Comparison of ENCODE assay signal across 1 cellular context in the genomic region with DNA sequence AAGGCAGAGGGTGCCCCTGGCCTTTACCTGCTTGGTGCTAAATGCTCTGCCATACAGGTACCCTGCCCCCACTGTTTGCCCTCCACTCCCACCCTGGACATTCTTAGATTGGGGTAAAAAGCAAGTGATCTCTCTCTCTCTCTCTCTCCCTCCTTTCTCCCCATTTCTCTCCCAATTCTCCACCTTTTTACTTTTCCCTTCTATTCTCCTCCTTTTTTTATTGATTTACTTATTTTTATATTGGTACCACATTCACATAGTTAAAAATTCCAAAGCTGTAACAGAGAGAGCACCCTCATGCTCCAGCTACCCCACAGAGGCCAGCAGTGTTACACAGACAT.
TF ChIP-seq lines count a peak whose summit lies in the region.

No MANE protein-coding gene starts in this region.

TF ChIP-seq in GM23338, 12 proteins besides CTCF, POLR2A, EP300 and RAD21 (continued from another document):
- TF ChIP-seq, protein P1, sequence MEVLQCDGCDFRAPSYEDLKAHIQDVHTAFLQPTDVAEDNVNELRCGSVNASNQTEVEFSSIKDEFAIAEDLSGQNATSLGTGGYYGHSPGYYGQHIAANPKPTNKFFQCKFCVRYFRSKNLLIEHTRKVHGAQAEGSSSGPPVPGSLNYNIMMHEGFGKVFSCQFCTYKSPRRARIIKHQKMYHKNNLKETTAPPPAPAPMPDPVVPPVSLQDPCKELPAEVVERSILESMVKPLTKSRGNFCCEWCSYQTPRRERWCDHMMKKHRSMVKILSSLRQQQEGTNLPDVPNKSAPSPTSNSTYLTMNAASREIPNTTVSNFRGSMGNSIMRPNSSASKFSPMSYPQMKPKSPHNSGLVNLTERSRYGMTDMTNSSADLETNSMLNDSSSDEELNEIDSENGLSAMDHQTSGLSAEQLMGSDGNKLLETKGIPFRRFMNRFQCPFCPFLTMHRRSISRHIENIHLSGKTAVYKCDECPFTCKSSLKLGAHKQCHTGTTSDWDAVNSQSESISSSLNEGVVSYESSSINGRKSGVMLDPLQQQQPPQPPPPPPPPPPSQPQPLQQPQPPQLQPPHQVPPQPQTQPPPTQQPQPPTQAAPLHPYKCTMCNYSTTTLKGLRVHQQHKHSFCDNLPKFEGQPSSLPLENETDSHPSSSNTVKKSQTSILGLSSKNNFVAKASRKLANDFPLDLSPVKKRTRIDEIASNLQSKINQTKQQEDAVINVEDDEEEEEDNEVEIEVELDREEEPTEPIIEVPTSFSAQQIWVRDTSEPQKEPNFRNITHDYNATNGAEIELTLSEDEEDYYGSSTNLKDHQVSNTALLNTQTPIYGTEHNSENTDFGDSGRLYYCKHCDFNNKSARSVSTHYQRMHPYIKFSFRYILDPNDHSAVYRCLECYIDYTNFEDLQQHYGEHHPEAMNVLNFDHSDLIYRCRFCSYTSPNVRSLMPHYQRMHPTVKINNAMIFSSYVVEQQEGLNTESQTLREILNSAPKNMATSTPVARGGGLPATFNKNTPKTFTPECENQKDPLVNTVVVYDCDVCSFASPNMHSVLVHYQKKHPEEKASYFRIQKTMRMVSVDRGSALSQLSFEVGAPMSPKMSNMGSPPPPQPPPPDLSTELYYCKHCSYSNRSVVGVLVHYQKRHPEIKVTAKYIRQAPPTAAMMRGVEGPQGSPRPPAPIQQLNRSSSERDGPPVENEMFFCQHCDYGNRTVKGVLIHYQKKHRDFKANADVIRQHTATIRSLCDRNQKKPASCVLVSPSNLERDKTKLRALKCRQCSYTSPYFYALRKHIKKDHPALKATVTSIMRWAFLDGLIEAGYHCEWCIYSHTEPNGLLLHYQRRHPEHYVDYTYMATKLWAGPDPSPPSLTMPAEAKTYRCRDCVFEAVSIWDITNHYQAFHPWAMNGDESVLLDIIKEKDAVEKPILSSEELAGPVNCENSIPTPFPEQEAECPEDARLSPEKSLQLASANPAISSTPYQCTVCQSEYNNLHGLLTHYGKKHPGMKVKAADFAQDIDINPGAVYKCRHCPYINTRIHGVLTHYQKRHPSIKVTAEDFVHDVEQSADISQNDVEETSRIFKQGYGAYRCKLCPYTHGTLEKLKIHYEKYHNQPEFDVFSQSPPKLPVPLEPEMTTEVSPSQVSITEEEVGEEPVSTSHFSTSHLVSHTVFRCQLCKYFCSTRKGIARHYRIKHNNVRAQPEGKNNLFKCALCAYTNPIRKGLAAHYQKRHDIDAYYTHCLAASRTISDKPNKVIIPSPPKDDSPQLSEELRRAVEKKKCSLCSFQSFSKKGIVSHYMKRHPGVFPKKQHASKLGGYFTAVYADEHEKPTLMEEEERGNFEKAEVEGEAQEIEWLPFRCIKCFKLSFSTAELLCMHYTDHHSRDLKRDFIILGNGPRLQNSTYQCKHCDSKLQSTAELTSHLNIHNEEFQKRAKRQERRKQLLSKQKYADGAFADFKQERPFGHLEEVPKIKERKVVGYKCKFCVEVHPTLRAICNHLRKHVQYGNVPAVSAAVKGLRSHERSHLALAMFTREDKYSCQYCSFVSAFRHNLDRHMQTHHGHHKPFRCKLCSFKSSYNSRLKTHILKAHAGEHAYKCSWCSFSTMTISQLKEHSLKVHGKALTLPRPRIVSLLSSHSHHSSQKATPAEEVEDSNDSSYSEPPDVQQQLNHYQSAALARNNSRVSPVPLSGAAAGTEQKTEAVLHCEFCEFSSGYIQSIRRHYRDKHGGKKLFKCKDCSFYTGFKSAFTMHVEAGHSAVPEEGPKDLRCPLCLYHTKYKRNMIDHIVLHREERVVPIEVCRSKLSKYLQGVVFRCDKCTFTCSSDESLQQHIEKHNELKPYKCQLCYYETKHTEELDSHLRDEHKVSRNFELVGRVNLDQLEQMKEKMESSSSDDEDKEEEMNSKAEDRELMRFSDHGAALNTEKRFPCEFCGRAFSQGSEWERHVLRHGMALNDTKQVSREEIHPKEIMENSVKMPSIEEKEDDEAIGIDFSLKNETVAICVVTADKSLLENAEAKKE (CRISPR knock-in tag; IDR thresholded peaks at IDR 0.05): no peak
- TF ChIP-seq ZNF331 (CRISPR knock-in tag; IDR thresholded peaks at IDR 0.05; ENCODE audit: low read depth): no peak
- TF ChIP-seq, protein P2, sequence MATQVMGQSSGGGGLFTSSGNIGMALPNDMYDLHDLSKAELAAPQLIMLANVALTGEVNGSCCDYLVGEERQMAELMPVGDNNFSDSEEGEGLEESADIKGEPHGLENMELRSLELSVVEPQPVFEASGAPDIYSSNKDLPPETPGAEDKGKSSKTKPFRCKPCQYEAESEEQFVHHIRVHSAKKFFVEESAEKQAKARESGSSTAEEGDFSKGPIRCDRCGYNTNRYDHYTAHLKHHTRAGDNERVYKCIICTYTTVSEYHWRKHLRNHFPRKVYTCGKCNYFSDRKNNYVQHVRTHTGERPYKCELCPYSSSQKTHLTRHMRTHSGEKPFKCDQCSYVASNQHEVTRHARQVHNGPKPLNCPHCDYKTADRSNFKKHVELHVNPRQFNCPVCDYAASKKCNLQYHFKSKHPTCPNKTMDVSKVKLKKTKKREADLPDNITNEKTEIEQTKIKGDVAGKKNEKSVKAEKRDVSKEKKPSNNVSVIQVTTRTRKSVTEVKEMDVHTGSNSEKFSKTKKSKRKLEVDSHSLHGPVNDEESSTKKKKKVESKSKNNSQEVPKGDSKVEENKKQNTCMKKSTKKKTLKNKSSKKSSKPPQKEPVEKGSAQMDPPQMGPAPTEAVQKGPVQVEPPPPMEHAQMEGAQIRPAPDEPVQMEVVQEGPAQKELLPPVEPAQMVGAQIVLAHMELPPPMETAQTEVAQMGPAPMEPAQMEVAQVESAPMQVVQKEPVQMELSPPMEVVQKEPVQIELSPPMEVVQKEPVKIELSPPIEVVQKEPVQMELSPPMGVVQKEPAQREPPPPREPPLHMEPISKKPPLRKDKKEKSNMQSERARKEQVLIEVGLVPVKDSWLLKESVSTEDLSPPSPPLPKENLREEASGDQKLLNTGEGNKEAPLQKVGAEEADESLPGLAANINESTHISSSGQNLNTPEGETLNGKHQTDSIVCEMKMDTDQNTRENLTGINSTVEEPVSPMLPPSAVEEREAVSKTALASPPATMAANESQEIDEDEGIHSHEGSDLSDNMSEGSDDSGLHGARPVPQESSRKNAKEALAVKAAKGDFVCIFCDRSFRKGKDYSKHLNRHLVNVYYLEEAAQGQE (IDR thresholded peaks at IDR 0.05; ENCODE audit: unreplicated experiment): no peak
- no peak for TF ChIP-seq EZH2 (IDR thresholded peaks at IDR 0.05; ENCODE audit: low read depth, unreplicated experiment)
- TF ChIP-seq, protein P3, sequence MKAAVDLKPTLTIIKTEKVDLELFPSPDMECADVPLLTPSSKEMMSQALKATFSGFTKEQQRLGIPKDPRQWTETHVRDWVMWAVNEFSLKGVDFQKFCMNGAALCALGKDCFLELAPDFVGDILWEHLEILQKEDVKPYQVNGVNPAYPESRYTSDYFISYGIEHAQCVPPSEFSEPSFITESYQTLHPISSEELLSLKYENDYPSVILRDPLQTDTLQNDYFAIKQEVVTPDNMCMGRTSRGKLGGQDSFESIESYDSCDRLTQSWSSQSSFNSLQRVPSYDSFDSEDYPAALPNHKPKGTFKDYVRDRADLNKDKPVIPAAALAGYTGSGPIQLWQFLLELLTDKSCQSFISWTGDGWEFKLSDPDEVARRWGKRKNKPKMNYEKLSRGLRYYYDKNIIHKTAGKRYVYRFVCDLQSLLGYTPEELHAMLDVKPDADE (IDR thresholded peaks at IDR 0.05): no peak
- TF ChIP-seq POLR2AphosphoS5 (IDR thresholded peaks at IDR 0.05; ENCODE audit: low read depth): no peak
- no peak for TF ChIP-seq ZNF114 (CRISPR knock-in tag; IDR thresholded peaks at IDR 0.05)
- no peak for TF ChIP-seq STAT1 (IDR thresholded peaks at IDR 0.05; ENCODE audit: unreplicated experiment)
- no peak for TF ChIP-seq CREB1 (CRISPR knock-in tag; IDR thresholded peaks at IDR 0.05; ENCODE audit: low read depth)
